ENCODE assay signal across 7 cellular contexts in the genomic region with DNA sequence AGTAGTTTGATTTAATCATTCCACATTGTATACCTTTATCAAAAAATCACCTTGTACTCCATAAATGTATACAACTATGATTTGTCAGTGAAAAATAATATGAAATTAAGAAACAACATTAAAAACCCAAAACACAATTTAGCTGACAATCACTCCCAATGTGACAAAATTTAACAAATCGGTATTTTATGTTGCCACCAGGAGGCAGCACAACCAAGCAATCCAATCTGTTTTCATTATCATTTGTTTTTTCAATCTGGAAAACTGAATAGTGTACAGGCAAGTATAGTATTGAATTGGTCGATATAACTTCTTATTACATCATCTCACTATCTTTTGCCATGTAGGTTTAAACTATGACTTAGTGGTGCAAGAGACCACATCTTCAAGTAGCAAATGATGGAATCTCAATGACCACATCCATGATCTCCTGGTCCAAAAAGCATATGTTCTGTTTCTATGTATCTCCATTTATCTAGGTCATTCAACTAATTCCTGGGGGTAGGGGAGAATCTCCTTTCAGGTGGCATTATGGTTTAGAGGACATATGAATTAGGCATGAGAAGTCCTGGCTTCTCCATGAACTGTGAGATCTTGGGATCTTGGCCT.
DNase-seq lines count a peak whose midpoint lies in the region; ATAC-seq and TF ChIP-seq lines count a peak whose summit lies in the region.

No MANE protein-coding gene starts in this region.

- no peaks in the 10 kb centered on the region for H3K27me3 ChIP-seq in DND-41 (ENCODE audit: insufficient read depth, low read length, poor library complexity)
- H3K27me3 ChIP-seq in esophagus squamous epithelium, result no peaks in the 10 kb centered on the region
- no peaks in the 10 kb centered on the region for H3K27me3 ChIP-seq in smooth muscle cell (ENCODE audit: low read depth)

- H3K36me3 ChIP-seq in DND-41 (ENCODE audit: insufficient read depth, low read length) (no peaks in the 10 kb centered on the region), OCI-LY7 (ENCODE audit: insufficient read depth, low read length) (no peaks in the 10 kb centered on the region), esophagus squamous epithelium (no peaks in the 10 kb centered on the region), smooth muscle cell (ENCODE audit: low read depth) (no peaks in the 10 kb centered on the region)

- POLR2A ChIA-PET in OCI-LY7 (lab: Charles Lee), result no interaction called here

- H3K9me2 ChIP-seq in OCI-LY7 (ENCODE audit: insufficient read depth, low read length), result no peaks in the 10 kb centered on the region

- BruUV-seq in OCI-LY7 (replicated peaks; lab: Mats Ljungman, UMichigan), result no TSS peak

- CTCF ChIA-PET in OCI-LY7 (lab: Charles Lee; ENCODE audit: unreplicated experiment), result no interaction called here

- H4K20me1 ChIP-seq in DND-41 (ENCODE audit: insufficient read depth, low read length) (no peaks in the 10 kb centered on the region), OCI-LY7 (ENCODE audit: insufficient read depth, low read length) (no peaks in the 10 kb centered on the region), smooth muscle cell (ENCODE audit: low read depth) (no peaks in the 10 kb centered on the region)

- no peaks in the 10 kb centered on the region for H3F3A ChIP-seq in smooth muscle cell (ENCODE audit: low read depth)

- WGBS in esophagus squamous epithelium, 2 donors, result 13 to 21% methylated on average over 2 of the region's 2 CpGs
- 17% methylated on average over 2 of the region's 2 CpGs for WGBS in smooth muscle cell (ENCODE audit: low lambda C conversion rate)

- H3K27ac ChIP-seq in DND-41 (ENCODE audit: low read length) (no peak overlapping the region), OCI-LY7 (ENCODE audit: low read depth, low read length, poor library complexity, severe bottlenecking) (no peak overlapping the region), esophagus squamous epithelium (no peak overlapping the region), smooth muscle cell (ENCODE audit: low read depth) (no peak overlapping the region)

- TF ChIP-seq CTCF in DND-41 (IDR thresholded peaks at IDR 0.05; ENCODE audit: borderline replicate concordance, extremely low read depth, low read length, poor library complexity, severe bottlenecking) (peak; percentile 74), OCI-LY7 (conservative IDR thresholded peaks at IDR 0.05; ENCODE audit: low read length) (peak; percentile 86), esophagus squamous epithelium (IDR thresholded peaks at IDR 0.05) (peak in 5 of 6 experiments; percentile 36 to 68 (median 42)), smooth muscle cell (IDR thresholded peaks at IDR 0.05; ENCODE audit: borderline replicate concordance, insufficient read depth, poor library complexity, severe bottlenecking) (peak; percentile 84)

- no peak overlapping the region for H3K4me3 ChIP-seq in DND-41 (ENCODE audit: low read depth in 1 of 2, low read length in 2 of 2)
- H3K4me3 ChIP-seq in OCI-LY7 (ENCODE audit: low read depth, low read length, poor library complexity, severe bottlenecking), result no peak overlapping the region
- no peak overlapping the region for H3K4me3 ChIP-seq in esophagus squamous epithelium
- no peak overlapping the region for H3K4me3 ChIP-seq in smooth muscle cell

- no peak for TF ChIP-seq POLR2A in esophagus squamous epithelium (IDR thresholded peaks at IDR 0.05)

- peak; percentile 39 for DNase-seq in DND-41
- DNase-seq in OCI-LY7 (ENCODE audit: low spot score), result peak; percentile 26
- no peak for DNase-seq in esophagus squamous epithelium (lab: John Stamatoyannopoulos, UW)
- no peak for DNase-seq in smooth muscle cell (lab: John Stamatoyannopoulos, UW; ENCODE audit: unreplicated experiment)

- no peaks in the 10 kb centered on the region for H3K79me2 ChIP-seq in DND-41 (ENCODE audit: insufficient read depth, low read length)
- no peaks in the 10 kb centered on the region for H3K79me2 ChIP-seq in OCI-LY7 (ENCODE audit: insufficient read depth, low read depth, low read length)
- H3K79me2 ChIP-seq in smooth muscle cell (ENCODE audit: low read depth), result no peaks in the 10 kb centered on the region

- no peak overlapping the region for H3K9ac ChIP-seq in DND-41 (ENCODE audit: low read depth, low read length)
- H3K9ac ChIP-seq in smooth muscle cell (ENCODE audit: low read depth), result no peak overlapping the region

- H3K4me2 ChIP-seq in DND-41 (ENCODE audit: insufficient read depth, low read length) (no peak overlapping the region), OCI-LY7 (ENCODE audit: low read length) (no peak overlapping the region), smooth muscle cell (no peak overlapping the region)

- no peak overlapping the region for H2AFZ ChIP-seq in DND-41 (ENCODE audit: low read depth, low read length)
- no peak overlapping the region for H2AFZ ChIP-seq in OCI-LY7 (ENCODE audit: low read length)
- H2AFZ ChIP-seq in smooth muscle cell (ENCODE audit: low read depth), result no peak overlapping the region

- H3K4me1 ChIP-seq in DND-41 (ENCODE audit: insufficient read depth, low read length) (no peaks in the 10 kb centered on the region), OCI-LY7 (ENCODE audit: insufficient read depth, low read length, poor library complexity, severe bottlenecking) (no peaks in the 10 kb centered on the region), esophagus squamous epithelium (no peaks in the 10 kb centered on the region), smooth muscle cell (ENCODE audit: low read depth) (peaks cover 4% of the 10 kb centered on the region)

- H3K9me3 ChIP-seq in DND-41 (ENCODE audit: insufficient read depth, low read length, severe bottlenecking) (no peaks in the 10 kb centered on the region), OCI-LY7 (ENCODE audit: low read length) (no peaks in the 10 kb centered on the region), esophagus squamous epithelium (no peaks in the 10 kb centered on the region), smooth muscle cell (replicated peaks; ENCODE audit: low read depth) (no peaks in the 10 kb centered on the region)

- intact Hi-C loops in OCI-LY7 (cut with micrococcal nuclease; ENCODE audit: unreplicated experiment) (no loop called here), esophagus squamous epithelium (cut with DNase I) (no loop called here)

- ATAC-seq in DND-41 (ENCODE audit: insufficient read depth, low read depth) (peak; percentile 50; the same call in 2 of the 3 replicates), GM21526 (IDR thresholded peaks at IDR 0.05; ENCODE audit: low FRiP score, unreplicated experiment) (peak; percentile 65), HG03045 (IDR thresholded peaks at IDR 0.05; ENCODE audit: unreplicated experiment) (no peak), GM19467 (IDR thresholded peaks at IDR 0.05; ENCODE audit: unreplicated experiment) (no peak)

Comparison
In these comparisons a context has a peak if more than half of its experiments do, and no peak if none do; other contexts are left out.
1. ATAC-seq: peak in DND-41 (single experiment) and GM21526 (single experiment); none in HG03045 (single experiment) and GM19467 (single experiment).
2. DNase-seq: peak in DND-41 (single experiment) and OCI-LY7 (single experiment); none in esophagus squamous epithelium (single experiment) and smooth muscle cell (single experiment).
3. Peak in every context shown above with its lines, with median percentiles within 50 percentile points of each other: CTCF ChIP-seq.